In the genomic region with DNA sequence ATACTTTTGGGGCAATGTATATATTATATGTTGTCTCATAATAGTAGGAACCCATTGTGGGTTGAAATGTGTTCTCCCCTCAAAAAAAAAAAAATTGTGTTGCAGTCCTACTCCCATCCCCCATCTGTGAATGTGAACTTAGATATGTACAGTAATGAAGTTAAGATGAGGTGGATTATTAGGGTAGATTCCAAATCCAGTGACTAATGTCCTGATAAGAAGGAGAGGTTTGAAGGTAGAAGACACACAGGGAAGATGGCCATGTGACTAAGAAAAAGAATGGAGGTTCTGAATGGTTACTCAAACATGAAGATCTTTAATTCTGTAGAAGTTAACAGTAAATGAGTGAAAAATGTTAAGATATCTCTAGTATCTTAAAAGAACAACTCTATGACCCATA, we compare ENCODE assay signal across 21 cellular contexts. TPM values are rescaled to one million over a fixed set of nuclear protein-coding genes. Genes with fewer than 3 reads are reported as not detected.
DNase-seq lines count a peak whose midpoint lies in the region; ATAC-seq and TF ChIP-seq lines count a peak whose summit lies in the region.
"Had no signal": no experiment of that assay in that cellular context is flagged by ENCODE, and none has a peak within 500 bp of the region (broad histone marks: within the 10 kb centered on the region; RNA-seq: fewer than 3 reads in every experiment).

No MANE protein-coding gene starts in this region.

- H3K79me2 ChIP-seq in H9 (ENCODE audit: insufficient read depth, low read length), result no peaks in the 10 kb centered on the region

- no peaks in the 10 kb centered on the region for H3K9me3 ChIP-seq in Peyer's patch
- H3K9me3 ChIP-seq in H9 (ENCODE audit: control insufficient read depth, low read depth, low read length), result no peaks in the 10 kb centered on the region
- H3K9me3 ChIP-seq: left lung, mucosa of descending colon, stomach, upper lobe of left lung had no signal

- H3K4me2 ChIP-seq in H9 (ENCODE audit: insufficient read depth, insufficient read length, low read length), result no peak overlapping the region

- no peak overlapping the region for H3K9ac ChIP-seq in H9 (ENCODE audit: extremely low read depth, insufficient read length, low read length)

- H3K18ac ChIP-seq in H9 (ENCODE audit: insufficient read length, low read depth, low read length), result no peak overlapping the region

- no peaks in the 10 kb centered on the region for H3K36me3 Mint-ChIP-seq in stimulated activated naive CD8-positive, alpha-beta T cell treated with anti-CD3 and anti-CD28 coated beads, Interleukin-15, Interleukin-2, amounts not matched to agents 100 ng/mL and 50 ng/mL, for 24 hours (ENCODE audit: low read depth)
- H3K36me3 Mint-ChIP-seq in H9 (ENCODE audit: insufficient read depth in 1 of 3, low read depth in 3 of 3), result no peaks in the 10 kb centered on the region

- no peak overlapping the region for H2AFZ ChIP-seq in H9 (ENCODE audit: low read length)

- H3K14ac ChIP-seq in H9 (ENCODE audit: insufficient read depth, low read length), result no peak overlapping the region

- no peak overlapping the region for H2BK15ac ChIP-seq in H9 (ENCODE audit: low read depth, low read length)

- TF ChIP-seq POLR2A in Peyer's patch (IDR thresholded peaks at IDR 0.05), result no peak

- no peak overlapping the region for H4K5ac ChIP-seq in H9 (ENCODE audit: insufficient read length, low read depth, low read length)

- no peak overlapping the region for H3K23ac ChIP-seq in H9 (ENCODE audit: insufficient read length, low read depth, low read length)

- peak overlapping the region; percentile 32 for H3K27ac Mint-ChIP-seq in stimulated activated naive CD8-positive, alpha-beta T cell treated with anti-CD3 and anti-CD28 coated beads, Interleukin-15, Interleukin-2, amounts not matched to agents 100 ng/mL and 50 ng/mL, for 24 hours
- H3K27ac Mint-ChIP-seq in H9, result no peak overlapping the region

- H3K56ac ChIP-seq in H9 (ENCODE audit: insufficient read length, low read depth, low read length), result no peak overlapping the region

- H3K79me1 ChIP-seq in H9 (ENCODE audit: insufficient read depth, low read depth, low read length, poor library complexity, severe bottlenecking), result no peaks in the 10 kb centered on the region

- no peak overlapping the region for H2BK12ac ChIP-seq in H9 (ENCODE audit: insufficient read length, low read depth, low read length)

- H3K4me3 ChIP-seq in Peyer's patch, result no peak overlapping the region
- H3K4me3 ChIP-seq: left lung, mucosa of descending colon, stomach, upper lobe of left lung had no signal

- no peaks in the 10 kb centered on the region for H3K36me3 ChIP-seq in Peyer's patch
- H3K36me3 ChIP-seq: left lung, stomach, upper lobe of left lung had no signal

- H2AK5ac ChIP-seq in H9 (ENCODE audit: insufficient read length, low read length), result no peak overlapping the region

- H3K23me2 ChIP-seq in H9 (ENCODE audit: insufficient read length, low read depth, low read length, poor library complexity, severe bottlenecking), result peaks cover 9% of the 10 kb centered on the region

- H3K4me1 ChIP-seq in Peyer's patch, result peaks cover 0 to 4% (median 1%) of the 10 kb centered on the region in 4 donors
- H3K4me1 ChIP-seq in foreskin keratinocyte, result peaks cover 2% of the 10 kb centered on the region
- H3K4me1 ChIP-seq in H9 (ENCODE audit: insufficient read depth, low read length), result no peaks in the 10 kb centered on the region

- H3K4ac ChIP-seq in H9 (ENCODE audit: low read depth, low read length), result no peak overlapping the region

- no peak overlapping the region for H3T11ph ChIP-seq in H9 (ENCODE audit: low read length)

- H2BK20ac ChIP-seq in H9 (ENCODE audit: low read depth, low read length, poor library complexity, severe bottlenecking), result no peak overlapping the region

- no peak overlapping the region for H4K8ac ChIP-seq in H9 (replicated peaks; ENCODE audit: insufficient read length, low read depth, low read length)

- H4K20me1 ChIP-seq in H9 (ENCODE audit: control insufficient read depth, insufficient read depth, insufficient read length), result no peaks in the 10 kb centered on the region

- H2BK5ac ChIP-seq in H9 (ENCODE audit: insufficient read length, low read length), result no peak overlapping the region

- H3K4me1 Mint-ChIP-seq in stimulated activated naive CD8-positive, alpha-beta T cell treated with anti-CD3 and anti-CD28 coated beads, Interleukin-15, Interleukin-2, amounts not matched to agents 100 ng/mL and 50 ng/mL, for 24 hours (ENCODE audit: low read depth), result peaks cover 40% of the 10 kb centered on the region
- peaks cover 15% of the 10 kb centered on the region in 2 experiments for H3K4me1 Mint-ChIP-seq in H9

- no peak overlapping the region for H2BK120ac ChIP-seq in H9 (ENCODE audit: low read depth, low read length, poor library complexity, severe bottlenecking)

- H3K4me3 Mint-ChIP-seq in stimulated activated naive CD8-positive, alpha-beta T cell treated with anti-CD3 and anti-CD28 coated beads, Interleukin-15, Interleukin-2, amounts not matched to agents 100 ng/mL and 50 ng/mL, for 24 hours, result no peak overlapping the region
- H3K4me3 Mint-ChIP-seq in H9, result no peak overlapping the region

- H4K91ac ChIP-seq in H9 (ENCODE audit: insufficient read length, low read depth, low read length), result no peak overlapping the region

- H3K27me3 ChIP-seq in Peyer's patch (no peaks in the 10 kb centered on the region), foreskin keratinocyte (no peaks in the 10 kb centered on the region), H9 (ENCODE audit: insufficient read depth, low read length) (no peaks in the 10 kb centered on the region)
- H3K27me3 ChIP-seq: left lung, stomach, upper lobe of left lung had no signal

- H3K27me3 Mint-ChIP-seq in stimulated activated naive CD8-positive, alpha-beta T cell treated with anti-CD3 and anti-CD28 coated beads, Interleukin-15, Interleukin-2, amounts not matched to agents 100 ng/mL and 50 ng/mL, for 24 hours, result no peaks in the 10 kb centered on the region
- peaks cover 14% of the 10 kb centered on the region for H3K27me3 Mint-ChIP-seq in H9 (ENCODE audit: low read depth)

- peak overlapping the region in 3 of 4 donors; percentile 29 to 99 (median 98) for H3K27ac ChIP-seq in Peyer's patch
- no peak overlapping the region for H3K27ac ChIP-seq in foreskin keratinocyte
- H3K27ac ChIP-seq in H9 (ENCODE audit: insufficient read length, low read depth, low read length), result no peak overlapping the region
- H3K27ac ChIP-seq: HL-60, left lung, stomach had no signal

- H3K9me3 Mint-ChIP-seq in stimulated activated naive CD8-positive, alpha-beta T cell treated with anti-CD3 and anti-CD28 coated beads, Interleukin-15, Interleukin-2, amounts not matched to agents 100 ng/mL and 50 ng/mL, for 24 hours, result no peaks in the 10 kb centered on the region
- no peaks in the 10 kb centered on the region for H3K9me3 Mint-ChIP-seq in H9

- DNase-seq in stimulated activated naive CD8-positive, alpha-beta T cell treated with anti-CD3 and anti-CD28 coated beads, Interleukin-15, Interleukin-2, amounts not matched to agents 100 U/mL and 50 U/mL, for 24 hours, result no peak
- DNase-seq in Peyer's patch (no peak), kidney tubule cell (ENCODE audit: low spot score) (peak; percentile 25), foreskin keratinocyte (no peak), NCI-H2107 treated with DMSO at 0.1 percent for 48 hours (lab: John Stamatoyannopoulos, UW; ENCODE audit: unreplicated experiment) (no peak), H9 (no peak)
- DNase-seq: activated naive CD4-positive, alpha-beta T cell treated with Interleukin-2 at 50 U/mL for 16 hours; dermis blood vessel endothelial cell; H7; left lung; mucosa of descending colon; NCI-H2029 treated with DMSO at 0.1 percent for 48 hours; NCI-H510A treated with DMSO at 0.1 percent for 48 hours; right cardiac atrium; SHP77 treated with DMSO at 0.1 percent for 48 hours; stomach; upper lobe of left lung had no signal

- no peak for ATAC-seq in stimulated activated naive CD8-positive, alpha-beta T cell treated with anti-CD3 and anti-CD28 coated beads, Interleukin-15, Interleukin-2, amounts not matched to agents 100 U/mL and 50 U/mL, for 24 hours
- no peak for ATAC-seq in foreskin keratinocyte
- ATAC-seq in HG03354 (IDR thresholded peaks at IDR 0.05; ENCODE audit: poor library complexity, severe bottlenecking, unreplicated experiment), result no peak
- ATAC-seq: esophagus mucosa, left lung, mucosa of descending colon, right cardiac atrium had no signal

- TF ChIP-seq CTCF in Peyer's patch (IDR thresholded peaks at IDR 0.05) (no peak), foreskin keratinocyte (conservative IDR thresholded peaks at IDR 0.05) (no peak), H9 (conservative IDR thresholded peaks at IDR 0.05) (no peak)

RNA-seq across cellular contexts. Expression of a gene that starts 3.0 kb away (rescaled TPM):
- total RNA-seq in Peyer's patch (100 to 1,000 TPM in 1 of 4 donors, 10 to 100 TPM in 3; 55.5 to 128 (median 69.4) TPM), foreskin keratinocyte (5.3 and 6.8 TPM in 2 replicates), H9 (2021) (3.3 and 5.8 TPM in 2 replicates)
- polyA plus RNA-seq in foreskin keratinocyte, result 3.3 and 3.4 TPM in 2 replicates

Comparison
In these comparisons a context has a peak if more than half of its experiments do, and no peak if none do; other contexts are left out.
1. H3K27ac ChIP-seq: peak in Peyer's patch (3 of 4); none in foreskin keratinocyte (single experiment) and H9 (single experiment).